Comparison of ENCODE assay signal across 8 cellular contexts in the genomic region with DNA sequence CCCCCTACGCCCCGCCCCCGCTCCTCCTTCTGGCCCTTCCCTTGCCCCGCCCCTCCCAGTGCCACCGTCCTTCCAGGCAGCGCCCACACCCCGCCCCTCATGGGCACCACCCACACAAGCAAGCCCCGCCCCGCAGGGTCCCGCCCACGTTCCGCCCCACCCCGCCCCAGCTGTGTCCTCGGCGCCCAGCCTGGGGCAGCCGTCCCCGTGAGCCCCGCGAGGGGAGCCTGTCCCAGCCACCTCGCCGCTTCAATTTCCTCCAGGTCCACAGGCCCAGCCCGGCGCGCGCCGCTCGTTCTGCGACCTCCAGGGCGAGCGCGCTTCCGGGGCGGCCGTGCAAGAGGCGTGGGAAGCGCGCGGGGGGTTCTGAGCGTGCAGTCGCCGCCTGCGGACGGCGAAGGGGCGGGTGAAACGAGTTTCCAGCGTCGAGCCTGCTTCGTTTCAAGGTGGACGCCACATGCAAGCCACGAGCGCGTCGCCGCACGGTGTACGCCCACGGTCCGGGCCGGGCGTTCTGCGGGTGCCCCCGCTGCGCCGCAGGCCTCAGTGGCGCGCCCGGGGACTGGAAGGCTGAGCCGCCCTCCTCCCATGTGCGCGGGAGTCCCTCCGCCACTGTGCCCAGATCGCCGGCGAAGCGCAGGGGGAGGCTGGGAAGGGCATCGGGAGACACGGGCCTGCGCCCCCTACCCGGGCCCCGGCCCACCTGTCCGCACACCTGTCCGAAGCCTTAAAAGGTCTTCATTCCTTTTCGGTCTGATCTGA. TPM values are rescaled to one million over a fixed set of nuclear protein-coding genes. Genes with fewer than 3 reads are reported as not detected.
A peak's percentile ranks its signal among the peaks of the same experiment; 100 is the strongest.
DNase-seq lines count a peak whose midpoint lies in the region; ATAC-seq, FAIRE-seq and TF ChIP-seq lines count a peak whose summit lies in the region.

No MANE protein-coding gene starts in this region.

- no peak for TF ChIP-seq CTCF in LNCaP clone FGC (IDR thresholded peaks at IDR 0.05; ENCODE audit: control insufficient read depth, extremely low read depth, insufficient read depth)
- peak in 1 of 3 experiments; percentile 19 for TF ChIP-seq CTCF in ascending aorta (IDR thresholded peaks at IDR 0.05)
- no peak for TF ChIP-seq CTCF in retinal pigment epithelial cell (conservative IDR thresholded peaks at IDR 0.05; ENCODE audit: low read depth, low read length)

- H3K9me3 ChIP-seq in T-helper 17 cell (ENCODE audit: control insufficient read depth, low read length, poor library complexity, severe bottlenecking) (no peaks in the 10 kb centered on the region), ascending aorta (no peaks in the 10 kb centered on the region)

- intact Hi-C loops in ascending aorta (cut with DNase I) = no loop called here

- no peak overlapping the region for H3K27ac Mint-ChIP-seq in T-helper 17 cell

- H3K27me3 ChIP-seq in ascending aorta = no peaks in the 10 kb centered on the region

- peak overlapping the region; percentile 76 for H3K4me3 Mint-ChIP-seq in T-helper 17 cell

- H3K27ac ChIP-seq in ascending aorta = peak overlapping the region; percentile 96 to 98

- no peaks in the 10 kb centered on the region for H3K36me3 ChIP-seq in ascending aorta

- no peaks in the 10 kb centered on the region for H3K36me3 Mint-ChIP-seq in T-helper 17 cell (ENCODE audit: low read depth)

- peaks cover 36 to 55% of the 10 kb centered on the region in 2 donors for H3K4me1 ChIP-seq in ascending aorta

- DNase-seq in DMS53 (lab: John Stamatoyannopoulos, UW) = peak; percentile 93
- peak; percentile 52 for DNase-seq in LNCaP clone FGC (ENCODE audit: low read depth)
- DNase-seq in T-helper 17 cell = peak in 2 of 3 donors; percentile 88 to 94
- peak; percentile 82 to 97 for DNase-seq in ascending aorta (ENCODE audit: low spot score in 2 of 2)
- DNase-seq in hypothalamus (lab: John Stamatoyannopoulos, UW) = peak in 50 of 51 donors; percentile 44 to 99 (median 91)
- DNase-seq in retinal pigment epithelial cell (ENCODE audit: low read depth) = peak; percentile 62
- DNase-seq in frontal cortex (ENCODE audit: low spot score in 2 of 2) = no peak

- no peak for FAIRE-seq in frontal cortex (lab: Jason Lieb, UNC)

- H3K27me3 Mint-ChIP-seq in T-helper 17 cell = no peaks in the 10 kb centered on the region

- peak overlapping the region; percentile 45 for H3K4me3 ChIP-seq in LNCaP clone FGC (ENCODE audit: low read depth, low read length)
- H3K4me3 ChIP-seq in ascending aorta = peak overlapping the region; percentile 47 to 61
- H3K4me3 ChIP-seq in retinal pigment epithelial cell (ENCODE audit: low read length) = peak overlapping the region; percentile 28

- H3K4me1 Mint-ChIP-seq in T-helper 17 cell = peaks cover 4% of the 10 kb centered on the region

- ATAC-seq in GM21619 (IDR thresholded peaks at IDR 0.05; ENCODE audit: unreplicated experiment) = peak; percentile 54
- peak; percentile 96 for ATAC-seq in T-helper 17 cell

RNA-seq across cellular contexts. Expression of gene FAAP20, which starts 10.8 kb away (rescaled TPM):
- total RNA-seq in T-helper 17 cell (10 to 100 TPM; 44.6 to 48.6 TPM), ascending aorta (38.3 TPM), frontal cortex (19.2 TPM)

RNA-seq across cellular contexts. Expression of gene SKI, which starts 22.7 kb away (rescaled TPM):
- total RNA-seq in T-helper 17 cell = 100 to 1,000 TPM; 183 to 215 TPM
- 139 TPM for total RNA-seq in ascending aorta
- total RNA-seq in frontal cortex = 15.5 TPM

Comparison
In these comparisons a context has a peak if more than half of its experiments do, and no peak if none do; other contexts are left out.
1. DNase-seq: peak in DMS53 (single experiment), LNCaP clone FGC (single experiment), T-helper 17 cell (2 of 3), ascending aorta (2 of 2), hypothalamus (50 of 51) and retinal pigment epithelial cell (single experiment); none in frontal cortex (0 of 2).
2. Peak in every context shown above with its lines, with median percentiles within 50 percentile points of each other: H3K4me3 ChIP-seq.